12 cellular contexts compared by ENCODE assay signal in the genomic region with DNA sequence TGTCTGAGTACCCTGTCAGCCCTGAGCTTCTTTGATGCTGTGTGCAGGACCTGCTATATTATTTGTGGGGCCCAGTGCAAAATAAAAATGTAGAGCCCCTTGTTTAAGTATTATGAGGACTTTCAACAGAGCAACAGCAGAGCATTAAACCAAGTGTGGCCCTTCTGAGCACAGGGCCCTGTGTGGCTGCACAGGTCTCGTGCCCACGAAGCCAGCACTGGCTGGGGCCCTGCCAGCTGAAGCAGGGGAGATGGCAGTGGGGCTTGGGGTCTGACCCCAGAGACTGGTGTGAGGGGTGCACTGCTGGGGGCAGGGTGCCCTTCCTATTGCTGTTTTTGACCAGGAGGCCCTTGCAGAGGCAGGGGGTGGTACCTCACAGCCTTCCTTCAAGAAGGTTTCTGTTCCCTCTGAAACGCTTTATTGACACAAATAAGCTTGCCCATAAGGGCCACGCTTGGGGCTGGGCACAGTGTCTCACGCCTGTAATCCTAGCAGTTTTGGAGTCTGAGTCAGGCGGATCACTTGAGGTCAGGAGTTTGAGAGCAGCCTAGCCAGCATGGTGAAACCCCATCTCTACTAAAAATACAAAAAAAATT. TPM values are rescaled to one million over a fixed set of nuclear protein-coding genes. Genes with fewer than 3 reads are reported as not detected.
DNase-seq lines count a peak whose midpoint lies in the region; ATAC-seq, FAIRE-seq and TF ChIP-seq lines count a peak whose summit lies in the region.
"Had no signal": no experiment of that assay in that cellular context is flagged by ENCODE, and none has a peak within 500 bp of the region (broad histone marks: within the 10 kb centered on the region; RNA-seq: fewer than 3 reads in every experiment).

No MANE protein-coding gene starts in this region.

- H3K36me3 Mint-ChIP-seq in IgD-negative memory B cell: no peaks in the 10 kb centered on the region
- H3K36me3 Mint-ChIP-seq in activated naive CD8-positive, alpha-beta T cell treated with anti-CD3 and anti-CD28 coated beads, Interleukin-2, amount 50 U/mL, for 24 hours (ENCODE audit: low read depth): peaks cover 14% of the 10 kb centered on the region
- no peaks in the 10 kb centered on the region for H3K36me3 Mint-ChIP-seq in naive B cell
- no peaks in the 10 kb centered on the region for H3K36me3 Mint-ChIP-seq in mesothelial cell of epicardium
- H3K36me3 Mint-ChIP-seq in activated CD4-positive, alpha-beta T cell treated with anti-CD3 and anti-CD28 coated beads, Interleukin-2, amount 10 ng/mL, durations not matched to agents 24 days and 14 days (ENCODE audit: low read depth): no peaks in the 10 kb centered on the region
- H3K36me3 Mint-ChIP-seq: CD8-positive, alpha-beta T cell had no signal

- intact Hi-C loops in activated CD4-positive, alpha-beta T cell treated with anti-CD3 and anti-CD28 coated beads, Interleukin-2, amount 10 ng/mL, durations not matched to agents 24 days and 14 days (cut with micrococcal nuclease): no loop called here

- H3K9me3 Mint-ChIP-seq in IgD-negative memory B cell: no peaks in the 10 kb centered on the region
- H3K9me3 Mint-ChIP-seq in activated naive CD8-positive, alpha-beta T cell treated with anti-CD3 and anti-CD28 coated beads, Interleukin-2, amount 50 U/mL, for 24 hours: no peaks in the 10 kb centered on the region
- peaks cover 0 to 3% (median 0%) of the 10 kb centered on the region in 7 donors for H3K9me3 Mint-ChIP-seq in naive B cell
- no peaks in the 10 kb centered on the region for H3K9me3 Mint-ChIP-seq in mesothelial cell of epicardium
- no peaks in the 10 kb centered on the region for H3K9me3 Mint-ChIP-seq in activated CD4-positive, alpha-beta T cell treated with anti-CD3 and anti-CD28 coated beads, Interleukin-2, amount 10 ng/mL, durations not matched to agents 24 days and 14 days
- H3K9me3 Mint-ChIP-seq: CD8-positive, alpha-beta T cell had no signal

- peak overlapping the region; percentile 15 to 84 (median 61) for H3K4me3 Mint-ChIP-seq in IgD-negative memory B cell
- H3K4me3 Mint-ChIP-seq in activated naive CD8-positive, alpha-beta T cell treated with anti-CD3 and anti-CD28 coated beads, Interleukin-2, amount 50 U/mL, for 24 hours: no peak overlapping the region
- H3K4me3 Mint-ChIP-seq in naive B cell: peak overlapping the region in 7 of 8 donors; percentile 55 to 83 (median 73)
- no peak overlapping the region for H3K4me3 Mint-ChIP-seq in mesothelial cell of epicardium
- no peak overlapping the region for H3K4me3 Mint-ChIP-seq in activated CD4-positive, alpha-beta T cell treated with anti-CD3 and anti-CD28 coated beads, Interleukin-2, amount 10 ng/mL, durations not matched to agents 24 days and 14 days
- H3K4me3 Mint-ChIP-seq: CD8-positive, alpha-beta T cell had no signal

- ATAC-seq in activated naive CD8-positive, alpha-beta T cell treated with anti-CD3 and anti-CD28 coated beads, Interleukin-2, amount 50 U/mL, for 24 hours: no peak
- ATAC-seq in naive B cell (ENCODE audit: low read depth in 2 of 2): no peak
- ATAC-seq in HG03342 (IDR thresholded peaks at IDR 0.05; ENCODE audit: unreplicated experiment): no peak
- ATAC-seq: CD8-positive, alpha-beta T cell; psoas muscle had no signal

- TF ChIP-seq POLR2A in H54 (IDR thresholded peaks at IDR 0.05; ENCODE audit: low read depth, low read length): no peak

- TF ChIP-seq CTCF in mesothelial cell of epicardium (IDR thresholded peaks at IDR 0.05; ENCODE audit: unreplicated experiment): no peak

- peaks cover 40% of the 10 kb centered on the region for H3K27me3 Mint-ChIP-seq in IgD-negative memory B cell
- no peaks in the 10 kb centered on the region for H3K27me3 Mint-ChIP-seq in activated naive CD8-positive, alpha-beta T cell treated with anti-CD3 and anti-CD28 coated beads, Interleukin-2, amount 50 U/mL, for 24 hours
- H3K27me3 Mint-ChIP-seq in naive B cell: no peaks in the 10 kb centered on the region
- peaks cover 19% of the 10 kb centered on the region for H3K27me3 Mint-ChIP-seq in mesothelial cell of epicardium (ENCODE audit: low read depth)
- no peaks in the 10 kb centered on the region for H3K27me3 Mint-ChIP-seq in activated CD4-positive, alpha-beta T cell treated with anti-CD3 and anti-CD28 coated beads, Interleukin-2, amount 10 ng/mL, durations not matched to agents 24 days and 14 days

- DNase-seq in EH (ENCODE audit: low read depth) (peak; percentile 85), naive B cell (peak; percentile 39), mesothelial cell of epicardium (ENCODE audit: low spot score in 2 of 2, unreplicated experiment in 2 of 2) (no peak), H54 (ENCODE audit: insufficient read length, low spot score) (no peak)
- peak; percentile 31 for DNase-seq in activated naive CD8-positive, alpha-beta T cell treated with anti-CD3 and anti-CD28 coated beads, Interleukin-2, amount 50 U/mL, for 24 hours
- DNase-seq in activated CD4-positive, alpha-beta T cell treated with anti-CD3 and anti-CD28 coated beads, Interleukin-2, amount 10 ng/mL, durations not matched to agents 24 days and 14 days: no peak
- DNase-seq: CD8-positive, alpha-beta T cell; NCI-H69 had no signal

- no peak for FAIRE-seq in H54 (lab: Jason Lieb, UNC)
- FAIRE-seq: endothelial cell of umbilical vein had no signal

- H3K27ac Mint-ChIP-seq in IgD-negative memory B cell (peak overlapping the region in 1 of 3 donors; percentile 73), naive B cell (peak overlapping the region in 5 of 6 donors; percentile 59 to 94 (median 84)), mesothelial cell of epicardium (no peak overlapping the region)
- H3K27ac Mint-ChIP-seq in activated naive CD8-positive, alpha-beta T cell treated with anti-CD3 and anti-CD28 coated beads, Interleukin-2, amount 50 U/mL, for 24 hours: peak overlapping the region; percentile 90
- H3K27ac Mint-ChIP-seq in activated CD4-positive, alpha-beta T cell treated with anti-CD3 and anti-CD28 coated beads, Interleukin-2, amount 10 ng/mL, durations not matched to agents 24 days and 14 days: no peak overlapping the region
- H3K27ac Mint-ChIP-seq: CD8-positive, alpha-beta T cell had no signal

- peaks cover 44 to 55% (median 51%) of the 10 kb centered on the region in 3 donors for H3K4me1 Mint-ChIP-seq in IgD-negative memory B cell
- peaks cover 93% of the 10 kb centered on the region for H3K4me1 Mint-ChIP-seq in activated naive CD8-positive, alpha-beta T cell treated with anti-CD3 and anti-CD28 coated beads, Interleukin-2, amount 50 U/mL, for 24 hours
- peaks cover 78 to 98% (median 97%) of the 10 kb centered on the region in 3 donors for H3K4me1 Mint-ChIP-seq in naive B cell
- H3K4me1 Mint-ChIP-seq in mesothelial cell of epicardium: peaks cover 45% of the 10 kb centered on the region
- peaks cover 58% of the 10 kb centered on the region for H3K4me1 Mint-ChIP-seq in activated CD4-positive, alpha-beta T cell treated with anti-CD3 and anti-CD28 coated beads, Interleukin-2, amount 10 ng/mL, durations not matched to agents 24 days and 14 days

RNA-seq across cellular contexts. Expression of gene SEMA4A, which starts 2.2 kb away (rescaled TPM):
- polyA plus RNA-seq in IgD-negative memory B cell: 11.0 TPM
- polyA plus RNA-seq in naive B cell (ENCODE audit: low read depth in 6 of 6): 10 to 100 TPM; 23.3 to 37.3 (median 29.5) TPM
- total RNA-seq in mesothelial cell of epicardium: 18.7 to 21.0 TPM (median 19.8 TPM) in 3 replicates
- 12.1 and 12.7 TPM in 2 replicates for total RNA-seq in activated CD4-positive, alpha-beta T cell treated with anti-CD3 and anti-CD28 coated beads, Interleukin-2, amount 10 ng/mL, durations not matched to agents 24 days and 14 days

RNA-seq across cellular contexts. Expression of gene LMNA, which starts 36.7 kb away (rescaled TPM):
- polyA plus RNA-seq in IgD-negative memory B cell (5.7 TPM), naive B cell (ENCODE audit: low read depth in 6 of 6) (1 to 10 TPM in 4 of 6 donors, under 1 TPM in 2; 0.33 to 3.0 (median 1.4) TPM)
- total RNA-seq in mesothelial cell of epicardium: 91.7 to 96.9 TPM (median 92.4 TPM) in 3 replicates
- 105 and 110 TPM in 2 replicates for total RNA-seq in activated CD4-positive, alpha-beta T cell treated with anti-CD3 and anti-CD28 coated beads, Interleukin-2, amount 10 ng/mL, durations not matched to agents 24 days and 14 days

RNA-seq across cellular contexts. Expression of gene SLC25A44, which starts 42.7 kb away (rescaled TPM):
- 16.6 TPM for polyA plus RNA-seq in IgD-negative memory B cell
- polyA plus RNA-seq in naive B cell (ENCODE audit: low read depth in 6 of 6): 10 to 100 TPM in 4 of 6 donors, 1 to 10 TPM in 1, not detected in 1; 9.3 to 16.8 (median 12.9) TPM
- total RNA-seq in mesothelial cell of epicardium: 15.4 to 18.7 TPM (median 18.4 TPM) in 3 replicates
- 61.0 and 67.9 TPM in 2 replicates for total RNA-seq in activated CD4-positive, alpha-beta T cell treated with anti-CD3 and anti-CD28 coated beads, Interleukin-2, amount 10 ng/mL, durations not matched to agents 24 days and 14 days

Comparison
In these comparisons a context has a peak if more than half of its experiments do, and no peak if none do; other contexts are left out.
1. DNase-seq: peak in EH (single experiment), activated naive CD8-positive, alpha-beta T cell treated with anti-CD3 and anti-CD28 coated beads, Interleukin-2, amount 50 U/mL, for 24 hours (single experiment) and naive B cell (single experiment); none in mesothelial cell of epicardium (0 of 2), H54 (single experiment) and activated CD4-positive, alpha-beta T cell treated with anti-CD3 and anti-CD28 coated beads, Interleukin-2, amount 10 ng/mL, durations not matched to agents 24 days and 14 days (single experiment).
2. H3K27ac Mint-ChIP-seq: peak in activated naive CD8-positive, alpha-beta T cell treated with anti-CD3 and anti-CD28 coated beads, Interleukin-2, amount 50 U/mL, for 24 hours (single experiment) and naive B cell (5 of 6); none in mesothelial cell of epicardium (single experiment) and activated CD4-positive, alpha-beta T cell treated with anti-CD3 and anti-CD28 coated beads, Interleukin-2, amount 10 ng/mL, durations not matched to agents 24 days and 14 days (single experiment).
3. H3K4me3 Mint-ChIP-seq: peak in IgD-negative memory B cell (4 of 4) and naive B cell (7 of 8); none in activated naive CD8-positive, alpha-beta T cell treated with anti-CD3 and anti-CD28 coated beads, Interleukin-2, amount 50 U/mL, for 24 hours (single experiment), mesothelial cell of epicardium (single experiment) and activated CD4-positive, alpha-beta T cell treated with anti-CD3 and anti-CD28 coated beads, Interleukin-2, amount 10 ng/mL, durations not matched to agents 24 days and 14 days (single experiment).